10 cellular contexts compared by ENCODE assay signal in genomic region chr6:2721219-2721618, GRCh38.
"Had no signal": no experiment of that assay in that cellular context is flagged by ENCODE, and none has a peak within 500 bp of the region (broad histone marks: within the 10 kb centered on the region; RNA-seq: fewer than 3 reads in every experiment).

No MANE protein-coding gene starts in this region.

- H3K4me3 ChIP-seq: GM23248, HAP-1 had no signal

- H3K4me3 Mint-ChIP-seq: HFFc6 had no signal

- H3K4me1 ChIP-seq: HAP-1 had no signal

- FAIRE-seq: HTR-8/SVneo had no signal

- H3K4me2 ChIP-seq: KMS-11 had no signal

- ATAC-seq: HCT116 had no signal

- DNase-seq: GM23248, GOT3, H7, HFFc6, IMR-90, KBM-7 had no signal

- H2AFZ ChIP-seq: GM23248 had no signal

- H3K36me3 ChIP-seq: HAP-1 had no signal

- H3K27ac ChIP-seq: GM23248, KMS-11 had no signal

- H3K9ac ChIP-seq: GM23248, KMS-11 had no signal

- H3K27ac Mint-ChIP-seq: HFFc6 had no signal
